ENCODE assay signal across 18 cellular contexts in genomic region chr11:8315463-8315862, GRCh38. TPM values are rescaled to one million over a fixed set of nuclear protein-coding genes. Genes with fewer than 3 reads are reported as not detected.
"Had no signal": no experiment of that assay in that cellular context is flagged by ENCODE, and none has a peak within 500 bp of the region (broad histone marks: within the 10 kb centered on the region; RNA-seq: fewer than 3 reads in every experiment).

No MANE protein-coding gene starts in this region.

- H3K27me3 ChIP-seq: adrenal gland, upper lobe of left lung had no signal

- ATAC-seq: foreskin keratinocyte; heart right ventricle; left lung; natural killer cell treated with Interleukin-12 subunit alpha and Interleukin-12 subunit beta and Interleukin-15 and Interleukin-18, amount 100 ng/mL, for 72 hours had no signal

- H3K9me3 ChIP-seq: adrenal gland, heart right ventricle, left lung, upper lobe of left lung had no signal

- H3K36me3 ChIP-seq: adrenal gland, heart right ventricle, left lung, upper lobe of left lung had no signal

- DNase-seq: activated CD4-positive, alpha-beta T cell treated with anti-CD3 and anti-CD28 coated beads for 48 hours; activated CD8-positive, alpha-beta memory T cell treated with anti-CD3 and anti-CD28 coated beads for 24 hours; activated naive CD4-positive, alpha-beta T cell treated with anti-CD3 and anti-CD28 coated beads, Interleukin-2, amount 50 U/mL, for 16 hours; activated T-cell treated with anti-CD3 and anti-CD28 coated beads for 4 hours; adrenal gland; central memory CD4-positive, alpha-beta T cell; effector CD4-positive, alpha-beta T cell; foreskin keratinocyte; heart right ventricle; islet precursor cell; occipital lobe; stimulated activated CD4-positive, alpha-beta T cell treated with anti-CD3 and anti-CD28 coated beads, Interleukin-2, amount 100 ng/mL, for 48 hours; stimulated activated naive CD4-positive, alpha-beta T cell treated with Interleukin-2 at 50 U/mL for 16 hours; upper lobe of left lung had no signal

- H3K4me3 ChIP-seq: adrenal gland, coronary artery, heart right ventricle, left lung, upper lobe of left lung had no signal

- H3K27ac ChIP-seq: adrenal gland, coronary artery, foreskin keratinocyte, heart right ventricle, left lung, upper lobe of left lung had no signal

RNA-seq across cellular contexts. Expression of gene LMO1, which starts 51.8 kb away (rescaled TPM):
- polyA plus RNA-seq: endothelial cell of umbilical vein, foreskin keratinocyte had no signal
